26 cellular contexts compared by ENCODE assay signal in genomic region chr19:20276011-20276738, GRCh38.
DNase-seq lines count a peak whose midpoint lies in the region; ATAC-seq, FAIRE-seq and TF ChIP-seq lines count a peak whose summit lies in the region.
"Had no signal": no experiment of that assay in that cellular context is flagged by ENCODE, and none has a peak within 500 bp of the region (broad histone marks: within the 10 kb centered on the region; RNA-seq: fewer than 3 reads in every experiment).

No MANE protein-coding gene starts in this region.

- BruUV-seq in OCI-LY7 (replicated peaks; lab: Mats Ljungman, UMichigan), result no TSS peak

- H3K4me2 ChIP-seq in OCI-LY7 (ENCODE audit: low read length) (no peak overlapping the region), hepatocyte (no peak overlapping the region), neural progenitor cell (no peak overlapping the region)
- H3K4me2 ChIP-seq: A549 had no signal

- no peak overlapping the region for H3K4me3 Mint-ChIP-seq in neural progenitor cell
- H3K4me3 Mint-ChIP-seq: CD4-positive, alpha-beta T cell; IgD-negative memory B cell had no signal

- H3K27me3 ChIP-seq in HUES48 (ENCODE audit: control insufficient read depth, insufficient read depth, low read length) (no peaks in the 10 kb centered on the region), hepatocyte (no peaks in the 10 kb centered on the region), neural progenitor cell (no peaks in the 10 kb centered on the region), small intestine (ENCODE audit: control insufficient read depth in 2 of 2, insufficient read depth in 2 of 2, low read length in 2 of 2) (no peaks in the 10 kb centered on the region)
- H3K27me3 ChIP-seq: BE2C, MG63 had no signal

- no peaks in the 10 kb centered on the region for H3K36me3 Mint-ChIP-seq in neural progenitor cell

- H3K27me3 Mint-ChIP-seq in neural progenitor cell (ENCODE audit: insufficient read depth, low read depth), result peaks cover 4% of the 10 kb centered on the region
- H3K27me3 Mint-ChIP-seq: CD4-positive, alpha-beta T cell had no signal

- no peak for FAIRE-seq in small intestine (lab: Jason Lieb, UNC)
- FAIRE-seq: A549, HTR-8/SVneo had no signal

- CTCF ChIA-PET in OCI-LY7 (lab: Charles Lee; ENCODE audit: unreplicated experiment), result no interaction called here

- WGBS in hepatocyte (ENCODE audit: low lambda C conversion rate, missing lambda C conversion rate), result 82% methylated on average over 9 of the region's 9 CpGs
- 79 to 90% (median 86%) methylated on average over 9 of the region's 9 CpGs for WGBS in small intestine, 3 donors

- H3K9ac ChIP-seq in HUES48 (ENCODE audit: low read depth, low read length) (no peak overlapping the region), neural progenitor cell (no peak overlapping the region)

- no peak overlapping the region for H3K27ac Mint-ChIP-seq in neural progenitor cell
- H3K27ac Mint-ChIP-seq: CD4-positive, alpha-beta T cell had no signal

- H3K9me2 ChIP-seq in OCI-LY7 (ENCODE audit: insufficient read depth, low read length), result no peaks in the 10 kb centered on the region
- no peaks in the 10 kb centered on the region for H3K9me2 ChIP-seq in hepatocyte (replicated peaks; ENCODE audit: insufficient read depth)

- H4K20me1 ChIP-seq in OCI-LY7 (ENCODE audit: insufficient read depth, low read length), result no peaks in the 10 kb centered on the region
- no peaks in the 10 kb centered on the region for H4K20me1 ChIP-seq in hepatocyte (ENCODE audit: insufficient read depth, poor library complexity, severe bottlenecking)
- H4K20me1 ChIP-seq in neural progenitor cell (ENCODE audit: low read depth), result no peaks in the 10 kb centered on the region

- H3K36me3 ChIP-seq in HUES48 (ENCODE audit: control insufficient read depth, insufficient read depth, low read length), result no peaks in the 10 kb centered on the region
- no peaks in the 10 kb centered on the region for H3K36me3 ChIP-seq in OCI-LY7 (ENCODE audit: insufficient read depth, low read length)
- H3K36me3 ChIP-seq in hepatocyte (replicated peaks; ENCODE audit: insufficient read depth, low read depth), result no peaks in the 10 kb centered on the region
- no peaks in the 10 kb centered on the region for H3K36me3 ChIP-seq in neural progenitor cell
- no peaks in the 10 kb centered on the region for H3K36me3 ChIP-seq in small intestine (ENCODE audit: control insufficient read depth in 2 of 2, insufficient read depth in 2 of 2, low read length in 2 of 2)
- H3K36me3 ChIP-seq: BE2C, MG63 had no signal

- peaks cover 10% of the 10 kb centered on the region; the same call in 1 of the 2 replicates for H3K4me1 ChIP-seq in HUES48 (ENCODE audit: control insufficient read depth, insufficient read depth, low read length)
- peaks cover 58% of the 10 kb centered on the region for H3K4me1 ChIP-seq in OCI-LY7 (ENCODE audit: insufficient read depth, low read length, poor library complexity, severe bottlenecking)
- H3K4me1 ChIP-seq in hepatocyte (ENCODE audit: insufficient read depth), result peaks cover 3% of the 10 kb centered on the region
- no peaks in the 10 kb centered on the region for H3K4me1 ChIP-seq in neural progenitor cell
- H3K4me1 ChIP-seq in small intestine (ENCODE audit: control insufficient read depth in 2 of 2, insufficient read depth in 1 of 2, low read depth in 1 of 2, low read length in 1 of 2), result no peaks in the 10 kb centered on the region
- H3K4me1 ChIP-seq: A549, BE2C had no signal

- H3K4me1 Mint-ChIP-seq in neural progenitor cell, result no peaks in the 10 kb centered on the region

- peaks cover 25% of the 10 kb centered on the region for H3K9me3 Mint-ChIP-seq in neural progenitor cell
- H3K9me3 Mint-ChIP-seq: CD4-positive, alpha-beta T cell had no signal

- H3K4me3 ChIP-seq in HUES48 (ENCODE audit: low read depth, low read length) (no peak overlapping the region), OCI-LY7 (ENCODE audit: low read depth, low read length, poor library complexity, severe bottlenecking) (no peak overlapping the region), hepatocyte (no peak overlapping the region), neural progenitor cell (no peak overlapping the region), small intestine (ENCODE audit: low read depth in 1 of 2, low read length in 2 of 2) (no peak overlapping the region)
- H3K4me3 ChIP-seq: A549, MG63 had no signal

- H3K79me2 ChIP-seq in OCI-LY7 (ENCODE audit: insufficient read depth, low read depth, low read length), result no peaks in the 10 kb centered on the region
- H3K79me2 ChIP-seq in hepatocyte, result no peaks in the 10 kb centered on the region
- no peaks in the 10 kb centered on the region for H3K79me2 ChIP-seq in neural progenitor cell (ENCODE audit: low read depth)

- POLR2A ChIA-PET in OCI-LY7 (lab: Charles Lee), result interaction anchor here (0.6 to 1.6 kb wide), 2 partner anchors 13 to 38 kb away, joined by 3 to 5 read pairs; no protein-coding TSS in a partner anchor

- no peak for TF ChIP-seq CTCF in OCI-LY7 (conservative IDR thresholded peaks at IDR 0.05; ENCODE audit: low read length)
- no peak for TF ChIP-seq CTCF in hepatocyte (IDR thresholded peaks at IDR 0.05; ENCODE audit: poor library complexity)
- TF ChIP-seq CTCF in neural progenitor cell (IDR thresholded peaks at IDR 0.05), result no peak

- no peaks in the 10 kb centered on the region for H3F3A ChIP-seq in neural progenitor cell (ENCODE audit: low read depth)

- H2AFZ ChIP-seq in OCI-LY7 (ENCODE audit: low read length), result peak overlapping the region; percentile 80; the same call in 1 of the 2 replicates
- peak overlapping the region; percentile 50 for H2AFZ ChIP-seq in hepatocyte
- H2AFZ ChIP-seq in neural progenitor cell (replicated peaks), result peak overlapping the region; percentile 42

- intact Hi-C loops in OCI-LY7 (cut with micrococcal nuclease; ENCODE audit: unreplicated experiment), result loop anchor here (10.0 kb wide), 1 partner anchor 149 kb away; no protein-coding TSS in a partner anchor

- no peak for ATAC-seq in HG02884 (IDR thresholded peaks at IDR 0.05; ENCODE audit: unreplicated experiment)
- ATAC-seq: A549, PC-3 had no signal

- DNase-seq in OCI-LY7 (ENCODE audit: low spot score) (no peak), hepatocyte (ENCODE audit: low spot score) (no peak), neural progenitor cell (ENCODE audit: low spot score) (no peak), small intestine (no peak), NCI-H2171 treated with DMSO at 0.1 percent for 48 hours (lab: John Stamatoyannopoulos, UW) (no peak)
- DNase-seq in activated CD8-positive, alpha-beta memory T cell treated with anti-CD3 and anti-CD28 coated beads, Interleukin-2, amount 50 U/mL, for 4 hours, result no peak
- DNase-seq: BE2C; CD4-positive, alpha-beta T cell; DMS153; GDM1; GOT3; MG63; NCI-H1048; NCI-H1417 treated with DMSO at 0.1 percent for 48 hours; NCI-H187 treated with DMSO at 0.1 percent for 48 hours; NCI-H2107; NCI-H2227 treated with DMSO at 0.1 percent for 48 hours; NCI-H510A treated with DMSO at 0.1 percent for 48 hours; NCI-H774; PC-3; Right ventricle myocardium superior had no signal

- H3K9me3 ChIP-seq in HUES48 (ENCODE audit: control insufficient read depth, insufficient read depth, low read length) (no peaks in the 10 kb centered on the region), OCI-LY7 (ENCODE audit: low read length) (no peaks in the 10 kb centered on the region), hepatocyte (ENCODE audit: low read depth) (no peaks in the 10 kb centered on the region), neural progenitor cell (ENCODE audit: low read depth) (no peaks in the 10 kb centered on the region), small intestine (ENCODE audit: control insufficient read depth, low read depth) (peaks cover 1% of the 10 kb centered on the region)
- H3K9me3 ChIP-seq: A549, BE2C, MG63 had no signal

- H3K27ac ChIP-seq in HUES48 (ENCODE audit: low read depth, low read length), result peak overlapping the region; percentile 46
- no peak overlapping the region for H3K27ac ChIP-seq in OCI-LY7 (ENCODE audit: low read depth, low read length, poor library complexity, severe bottlenecking)
- H3K27ac ChIP-seq in hepatocyte, result peak overlapping the region; percentile 68
- no peak overlapping the region for H3K27ac ChIP-seq in neural progenitor cell
- no peak overlapping the region for H3K27ac ChIP-seq in small intestine (ENCODE audit: low read depth in 1 of 2, low read length in 1 of 2)
- H3K27ac ChIP-seq: A549 had no signal

Comparison
In these comparisons a context has a peak if more than half of its experiments do, and no peak if none do; other contexts are left out.
1. H3K27ac ChIP-seq: peak in HUES48 (single experiment) and hepatocyte (single experiment); none in OCI-LY7 (single experiment), neural progenitor cell (single experiment) and small intestine (0 of 2).
2. Peak in every context shown above with its lines, with median percentiles within 50 percentile points of each other: H2AFZ ChIP-seq.